ENCODE assay signal across 8 cellular contexts in genomic region chr2:106104332-106105062, GRCh38.
A peak's percentile ranks its signal among the peaks of the same experiment; 100 is the strongest.
DNase-seq lines count a peak whose midpoint lies in the region; ATAC-seq and TF ChIP-seq lines count a peak whose summit lies in the region.

No MANE protein-coding gene starts in this region.

- H3K4me3 ChIP-seq in DND-41 (ENCODE audit: low read depth in 1 of 2, low read length in 2 of 2) (no peak overlapping the region), prostate gland (no peak overlapping the region)

- H3K36me3 ChIP-seq in DND-41 (ENCODE audit: insufficient read depth, low read length) (peaks cover 87% of the 10 kb centered on the region), prostate gland (no peaks in the 10 kb centered on the region)

- H3K4me1 Mint-ChIP-seq in glutamatergic neuron (ENCODE audit: low read depth, unreplicated experiment): peaks cover 6% of the 10 kb centered on the region

- no peak for TF ChIP-seq POLR2A in prostate gland (IDR thresholded peaks at IDR 0.05)

- ATAC-seq in DND-41 (ENCODE audit: insufficient read depth, low read depth): peak; percentile 87
- ATAC-seq in GM21619 (IDR thresholded peaks at IDR 0.05; ENCODE audit: unreplicated experiment): peak; percentile 49
- no peak for ATAC-seq in GM19023 (IDR thresholded peaks at IDR 0.05; ENCODE audit: unreplicated experiment)

- H3K36me3 Mint-ChIP-seq in glutamatergic neuron (ENCODE audit: unreplicated experiment): no peaks in the 10 kb centered on the region

- no peak overlapping the region for H3K27ac Mint-ChIP-seq in glutamatergic neuron (ENCODE audit: unreplicated experiment)

- H3K9me3 ChIP-seq in DND-41 (ENCODE audit: insufficient read depth, low read length, severe bottlenecking): no peaks in the 10 kb centered on the region
- H3K9me3 ChIP-seq in prostate gland: no peaks in the 10 kb centered on the region

- no peak overlapping the region for H3K4me3 Mint-ChIP-seq in glutamatergic neuron (ENCODE audit: unreplicated experiment)

- H3K4me2 ChIP-seq in DND-41 (ENCODE audit: insufficient read depth, low read length): no peak overlapping the region

- no peaks in the 10 kb centered on the region for H3K27me3 Mint-ChIP-seq in glutamatergic neuron (ENCODE audit: unreplicated experiment)

- intact Hi-C loops in prostate gland (cut with DNase I): loop anchor here (5.0 kb wide), 3 partner anchors 88 to 478 kb away; partner anchors contain the start of gene UXS1

- H4K20me1 ChIP-seq in DND-41 (ENCODE audit: insufficient read depth, low read length): peaks cover 4% of the 10 kb centered on the region; the same call in 1 of the 2 replicates

- peak overlapping the region; percentile 34; the same call in 1 of the 2 replicates for H3K27ac ChIP-seq in DND-41 (ENCODE audit: low read length)
- no peak overlapping the region for H3K27ac ChIP-seq in prostate gland

- H3K4me1 ChIP-seq in DND-41 (ENCODE audit: insufficient read depth, low read length) (no peaks in the 10 kb centered on the region), prostate gland (replicated peaks) (no peaks in the 10 kb centered on the region)

- H2AFZ ChIP-seq in DND-41 (ENCODE audit: low read depth, low read length): no peak overlapping the region

- TF ChIP-seq CTCF in DND-41 (IDR thresholded peaks at IDR 0.05; ENCODE audit: borderline replicate concordance, extremely low read depth, low read length, poor library complexity, severe bottlenecking): peak; percentile 97
- TF ChIP-seq CTCF in glutamatergic neuron (IDR thresholded peaks at IDR 0.05; ENCODE audit: partially characterized antibody, unreplicated experiment): peak; percentile 96
- peak; percentile 82 to 88 (median 86) for TF ChIP-seq CTCF in prostate gland (IDR thresholded peaks at IDR 0.05)

- H3K79me2 ChIP-seq in DND-41 (ENCODE audit: insufficient read depth, low read length): no peaks in the 10 kb centered on the region

- no peak overlapping the region for H3K9ac ChIP-seq in DND-41 (ENCODE audit: low read depth, low read length)

- 49% methylated on average over 16 of the region's 16 CpGs for WGBS in prostate gland

- peaks cover 2% of the 10 kb centered on the region for H3K9me3 Mint-ChIP-seq in glutamatergic neuron (ENCODE audit: unreplicated experiment)

- H3K27me3 ChIP-seq in DND-41 (ENCODE audit: insufficient read depth, low read length, poor library complexity) (no peaks in the 10 kb centered on the region), prostate gland (replicated peaks; ENCODE audit: insufficient read depth) (no peaks in the 10 kb centered on the region)

- DNase-seq in DND-41 (peak; percentile 66), LoVo (ENCODE audit: low spot score) (peak; percentile 60), SK-N-DZ (ENCODE audit: low spot score) (peak; percentile 63), glutamatergic neuron (peak; percentile 57), prostate gland (ENCODE audit: low spot score) (peak; percentile 58)
- DNase-seq in activated naive CD4-positive, alpha-beta T cell treated with anti-CD3 and anti-CD28 coated beads, Interleukin-2, amount 50 U/mL, for 16 hours: peak; percentile 58
